Comparison of ENCODE assay signal across 15 cellular contexts in genomic region chrX:8042304-8042703, GRCh38.
DNase-seq lines count a peak whose midpoint lies in the region; ATAC-seq, FAIRE-seq and TF ChIP-seq lines count a peak whose summit lies in the region.
"Had no signal": no experiment of that assay in that cellular context is flagged by ENCODE, and none has a peak within 500 bp of the region (broad histone marks: within the 10 kb centered on the region; RNA-seq: fewer than 3 reads in every experiment).

No MANE protein-coding gene starts in this region.

- no peaks in the 10 kb centered on the region for H3K4me1 ChIP-seq in A549
- peaks cover 4% of the 10 kb centered on the region for H3K4me1 ChIP-seq in Karpas-422 (ENCODE audit: low read length)
- no peaks in the 10 kb centered on the region for H3K4me1 ChIP-seq in mammary epithelial cell (ENCODE audit: insufficient read depth, low read length)
- no peaks in the 10 kb centered on the region for H3K4me1 ChIP-seq in upper lobe of right lung
- H3K4me1 ChIP-seq in gastrocnemius medialis = peaks cover 0 to 5% of the 10 kb centered on the region in 2 donors
- H3K4me1 ChIP-seq: SJCRH30 had no signal

- TF ChIP-seq POLR2A in A549 (IDR thresholded peaks at IDR 0.05; ENCODE audit: low read length) (no peak), gastrocnemius medialis (IDR thresholded peaks at IDR 0.05) (no peak)

- H3K9me3 ChIP-seq in A549 = no peaks in the 10 kb centered on the region
- no peaks in the 10 kb centered on the region for H3K9me3 ChIP-seq in Karpas-422 (ENCODE audit: low read length)
- H3K9me3 ChIP-seq in mammary epithelial cell (replicated peaks; ENCODE audit: insufficient read depth, low read length) = no peaks in the 10 kb centered on the region
- H3K9me3 ChIP-seq in upper lobe of right lung = no peaks in the 10 kb centered on the region
- no peaks in the 10 kb centered on the region for H3K9me3 ChIP-seq in gastrocnemius medialis
- H3K9me3 ChIP-seq: BLaER1, heart left ventricle, SJCRH30 had no signal

- H3K4me3 ChIP-seq in A549 = no peak overlapping the region
- H3K4me3 ChIP-seq in Karpas-422 (ENCODE audit: low read length) = no peak overlapping the region
- no peak overlapping the region for H3K4me3 ChIP-seq in mammary epithelial cell (replicated peaks in 1 of 3; ENCODE audit: insufficient read depth in 1 of 3, low read depth in 2 of 3, low read length in 3 of 3)
- H3K4me3 ChIP-seq in upper lobe of right lung = no peak overlapping the region
- H3K4me3 ChIP-seq in gastrocnemius medialis = no peak overlapping the region
- H3K4me3 ChIP-seq: BLaER1, heart left ventricle, SJCRH30 had no signal

- H4K20me1 ChIP-seq in Karpas-422 (ENCODE audit: insufficient read depth, low read depth, low read length) = peaks cover 28% of the 10 kb centered on the region
- H4K20me1 ChIP-seq in mammary epithelial cell (ENCODE audit: insufficient read depth, low read length) = no peaks in the 10 kb centered on the region
- H4K20me1 ChIP-seq: BLaER1 had no signal

- CTCF ChIA-PET in A549 (lab: Yijun Ruan, JAX) (no interaction called here), mammary epithelial cell (lab: Charles Lee; ENCODE audit: low non-redundant PET) (no interaction called here)

- POLR2A ChIA-PET in A549 (lab: Yijun Ruan, JAX) = no interaction called here

- dilution Hi-C loops in mammary epithelial cell (cut with HindIII; ENCODE audit: low sequenced_read_pairs) = no loop called here

- H3K9ac ChIP-seq in Karpas-422 (ENCODE audit: low read length) (no peak overlapping the region), mammary epithelial cell (ENCODE audit: insufficient read depth, low read length) (no peak overlapping the region)
- H3K9ac ChIP-seq: BLaER1 had no signal

- DNase-seq in A549 (ENCODE audit: low read depth in 1 of 2, low spot score in 1 of 2) (peak; percentile 1 to 4), GM13977 (ENCODE audit: low spot score) (no peak), Karpas-422 (peak; percentile 49), mammary epithelial cell (peak; percentile 26), hypothalamus (lab: John Stamatoyannopoulos, UW) (no peak), upper lobe of right lung (no peak), gastrocnemius medialis (no peak)
- DNase-seq: activated CD4-positive, alpha-beta T cell treated with anti-CD3 and anti-CD28 coated beads, Interleukin-2, amount 10 ng/mL, durations not matched to agents 24 days and 14 days; activated naive CD4-positive, alpha-beta T cell; heart left ventricle; NCI-H2171 treated with DMSO at 0.1 percent for 48 hours; SJCRH30 had no signal

- no peak overlapping the region for H3K27ac ChIP-seq in A549
- no peak overlapping the region for H3K27ac ChIP-seq in Karpas-422 (ENCODE audit: low read length)
- H3K27ac ChIP-seq in mammary epithelial cell (ENCODE audit: insufficient read depth, low read depth, low read length) = no peak overlapping the region
- no peak overlapping the region for H3K27ac ChIP-seq in upper lobe of right lung
- no peak overlapping the region for H3K27ac ChIP-seq in gastrocnemius medialis
- H3K27ac ChIP-seq: BLaER1, heart left ventricle, SJCRH30 had no signal

- BruUV-seq in mammary epithelial cell (replicated peaks; lab: Mats Ljungman, UMichigan) = no TSS peak

- H3K27me3 ChIP-seq in Karpas-422 (ENCODE audit: low read length) = no peaks in the 10 kb centered on the region
- H3K27me3 ChIP-seq in mammary epithelial cell (ENCODE audit: insufficient read depth, low read length) = no peaks in the 10 kb centered on the region
- H3K27me3 ChIP-seq in upper lobe of right lung = no peaks in the 10 kb centered on the region
- H3K27me3 ChIP-seq in gastrocnemius medialis = no peaks in the 10 kb centered on the region
- H3K27me3 ChIP-seq: BLaER1, SJCRH30 had no signal

- in situ Hi-C loops in GM13977 (cut with MboI; ENCODE audit: low pct_unique_long_range_greater_than_20kb, low sequenced_read_pairs, unreplicated experiment) = no loop called here
- in situ Hi-C loops in mammary epithelial cell (cut with MboI; ENCODE audit: low sequenced_read_pairs in 2 of 2) = no loop called here
- in situ Hi-C loops in gastrocnemius medialis (cut with MboI; ENCODE audit: low sequenced_read_pairs in 4 of 4) = no loop called here

- H3K36me3 ChIP-seq in Karpas-422 (ENCODE audit: insufficient read depth, low read length) = no peaks in the 10 kb centered on the region
- no peaks in the 10 kb centered on the region for H3K36me3 ChIP-seq in mammary epithelial cell (ENCODE audit: insufficient read depth, low read length)
- H3K36me3 ChIP-seq in upper lobe of right lung = no peaks in the 10 kb centered on the region
- no peaks in the 10 kb centered on the region for H3K36me3 ChIP-seq in gastrocnemius medialis
- H3K36me3 ChIP-seq: BLaER1, heart left ventricle, SJCRH30 had no signal

- no peak overlapping the region for H2AFZ ChIP-seq in Karpas-422 (ENCODE audit: low read length)
- H2AFZ ChIP-seq in mammary epithelial cell (ENCODE audit: low read depth, low read length) = no peak overlapping the region

- H3K79me2 ChIP-seq in Karpas-422 (ENCODE audit: low read length) = no peaks in the 10 kb centered on the region
- H3K79me2 ChIP-seq in mammary epithelial cell (ENCODE audit: insufficient read depth, low read length) = no peaks in the 10 kb centered on the region

- no peak for TF ChIP-seq CTCF in A549 (IDR thresholded peaks at IDR 0.05)
- peak; percentile 2 for TF ChIP-seq CTCF in GM13977 (IDR thresholded peaks at IDR 0.05; ENCODE audit: extremely low read depth, insufficient read depth, missing control alignments)
- TF ChIP-seq CTCF in mammary epithelial cell (conservative IDR thresholded peaks at IDR 0.05 in 1 of 2, IDR thresholded peaks at IDR 0.05 in 1 of 2; ENCODE audit: extremely low read depth in 1 of 2, insufficient read depth in 1 of 2, low read depth in 1 of 2, low read length in 2 of 2) = peak in 1 of 2 donors; percentile 34
- TF ChIP-seq CTCF in upper lobe of right lung (IDR thresholded peaks at IDR 0.05) = no peak
- no peak for TF ChIP-seq CTCF in gastrocnemius medialis (IDR thresholded peaks at IDR 0.05 in 4 of 5, conservative IDR thresholded peaks at IDR 0.05 in 1 of 5)

- TF ChIP-seq EP300 in A549 (IDR thresholded peaks at IDR 0.05) = no peak

- ATAC-seq in A549 (peak in 1 of 2 experiments; percentile 46; a peak in 1 of 6 replicates), upper lobe of right lung (no peak), gastrocnemius medialis (no peak), HG02938 (IDR thresholded peaks at IDR 0.05; ENCODE audit: unreplicated experiment) (no peak)
- ATAC-seq: heart left ventricle, sciatic nerve had no signal

- intact Hi-C loops in mammary epithelial cell (cut with micrococcal nuclease) (no loop called here), upper lobe of right lung (cut with DNase I) (no loop called here), gastrocnemius medialis (cut with DNase I; ENCODE audit: low total_unique reads) (no loop called here)

- H3K9me2 ChIP-seq in Karpas-422 (replicated peaks; ENCODE audit: insufficient read depth, low read length) = no peaks in the 10 kb centered on the region

- no peak overlapping the region for H3K4me2 ChIP-seq in A549
- no peak overlapping the region for H3K4me2 ChIP-seq in Karpas-422 (ENCODE audit: low read depth, low read length, poor library complexity, severe bottlenecking)
- no peak overlapping the region for H3K4me2 ChIP-seq in mammary epithelial cell (ENCODE audit: insufficient read depth, low read depth, low read length)
- H3K4me2 ChIP-seq: BLaER1 had no signal

- 0% methylated on average over 1 of the region's 1 CpG for WGBS in A549 (ENCODE audit: missing lambda C conversion rate)
- 59% methylated on average over 1 of the region's 1 CpG for WGBS in mammary epithelial cell (ENCODE audit: low coverage, missing lambda C conversion rate)

- FAIRE-seq in A549 (lab: Jason Lieb, UNC) = no peak

- TF ChIP-seq RAD21 in A549 (conservative IDR thresholded peaks at IDR 0.05 in 1 of 2, IDR thresholded peaks at IDR 0.05 in 1 of 2) = no peak

TF ChIP-seq in A549, 52 proteins besides CTCF, POLR2A, EP300 and RAD21 (continues in another document):
- TF ChIP-seq, protein P1, sequence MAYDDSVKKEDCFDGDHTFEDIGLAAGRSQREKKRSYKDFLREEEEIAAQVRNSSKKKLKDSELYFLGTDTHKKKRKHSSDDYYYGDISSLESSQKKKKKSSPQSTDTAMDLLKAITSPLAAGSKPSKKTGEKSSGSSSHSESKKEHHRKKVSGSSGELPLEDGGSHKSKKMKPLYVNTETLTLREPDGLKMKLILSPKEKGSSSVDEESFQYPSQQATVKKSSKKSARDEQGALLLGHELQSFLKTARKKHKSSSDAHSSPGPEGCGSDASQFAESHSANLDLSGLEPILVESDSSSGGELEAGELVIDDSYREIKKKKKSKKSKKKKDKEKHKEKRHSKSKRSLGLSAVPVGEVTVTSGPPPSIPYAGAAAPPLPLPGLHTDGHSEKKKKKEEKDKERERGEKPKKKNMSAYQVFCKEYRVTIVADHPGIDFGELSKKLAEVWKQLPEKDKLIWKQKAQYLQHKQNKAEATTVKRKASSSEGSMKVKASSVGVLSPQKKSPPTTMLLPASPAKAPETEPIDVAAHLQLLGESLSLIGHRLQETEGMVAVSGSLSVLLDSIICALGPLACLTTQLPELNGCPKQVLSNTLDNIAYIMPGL (CRISPR knock-in tag; IDR thresholded peaks at IDR 0.05; ENCODE audit: borderline replicate concordance) = no peak
- TF ChIP-seq ZSCAN20 (CRISPR knock-in tag; IDR thresholded peaks at IDR 0.05) = no peak
- TF ChIP-seq POLR2AphosphoS2 (conservative IDR thresholded peaks at IDR 0.05; ENCODE audit: low read length) = no peak
- TF ChIP-seq RFX5 (IDR thresholded peaks at IDR 0.05) = no peak
- no peak for TF ChIP-seq ELK1 (IDR thresholded peaks at IDR 0.05; ENCODE audit: low read depth, low read length)
- TF ChIP-seq EHF (CRISPR knock-in tag; IDR thresholded peaks at IDR 0.05) = no peak
- no peak for TF ChIP-seq CBX2 (IDR thresholded peaks at IDR 0.05; ENCODE audit: borderline replicate concordance, low read depth)
- TF ChIP-seq JUN (IDR thresholded peaks at IDR 0.05) = no peak
- no peak for TF ChIP-seq MAZ (IDR thresholded peaks at IDR 0.05; ENCODE audit: borderline replicate concordance, low read depth, low read length)
- no peak for TF ChIP-seq NPAS2 (CRISPR knock-in tag; IDR thresholded peaks at IDR 0.05; ENCODE audit: borderline replicate concordance)
- no peak for TF ChIP-seq TFCP2L1 (CRISPR knock-in tag; IDR thresholded peaks at IDR 0.05)
- no peak for TF ChIP-seq EHMT2 (IDR thresholded peaks at IDR 0.05; ENCODE audit: low read depth)
- no peak for TF ChIP-seq MAFK (IDR thresholded peaks at IDR 0.05; ENCODE audit: partially characterized antibody)
- TF ChIP-seq CEBPB (IDR thresholded peaks at IDR 0.05) = no peak
- no peak for TF ChIP-seq KDM5A (IDR thresholded peaks at IDR 0.05)

Comparison
In these comparisons a context has a peak if more than half of its experiments do, and no peak if none do; other contexts are left out.
1. DNase-seq: peak in A549 (2 of 2), Karpas-422 (single experiment) and mammary epithelial cell (single experiment); none in GM13977 (single experiment), hypothalamus (0 of 51), upper lobe of right lung (single experiment) and gastrocnemius medialis (0 of 2).